24 cellular contexts compared by ENCODE assay signal in genomic region chr10:34351161-34351560, GRCh38.
DNase-seq lines count a peak whose midpoint lies in the region; ATAC-seq, FAIRE-seq and TF ChIP-seq lines count a peak whose summit lies in the region.
"Had no signal": no experiment of that assay in that cellular context is flagged by ENCODE, and none has a peak within 500 bp of the region (broad histone marks: within the 10 kb centered on the region; RNA-seq: fewer than 3 reads in every experiment).

No MANE protein-coding gene starts in this region.

- H3K18ac ChIP-seq in trophoblast cell (ENCODE audit: low read length), result no peak overlapping the region

- no CpG with 5 or more reads among the region's 3 CpGs for WGBS in trophoblast cell (ENCODE audit: extremely low coverage, insufficient coverage, insufficient read length)

- H3K27ac ChIP-seq in A673 (ENCODE audit: low read depth, low read length, poor library complexity, severe bottlenecking) (peak overlapping the region; percentile 1), endothelial cell of umbilical vein (ENCODE audit: insufficient read depth, low read depth, low read length) (no peak overlapping the region), trophoblast cell (ENCODE audit: low read depth, low read length) (no peak overlapping the region)
- H3K27ac ChIP-seq: BLaER1 treated with 17β-estradiol and CSF1 and Interleukin-3, amounts not matched to agents 10 nM and 100 nM; PC-9 had no signal

- H2AK5ac ChIP-seq in trophoblast cell (ENCODE audit: low read length), result no peak overlapping the region

- intact Hi-C loops in A673 (cut with micrococcal nuclease; ENCODE audit: unreplicated experiment), result no loop called here
- intact Hi-C loops in endothelial cell of umbilical vein (cut with micrococcal nuclease), result no loop called here

- no peak for FAIRE-seq in endothelial cell of umbilical vein (lab: Jason Lieb, UNC)
- FAIRE-seq: D721Med, G401.6, GM12891, GM18507, K562 had no signal

- peak; percentile 83 for ATAC-seq in SK-N-SH treated with all-trans-retinoic acid at 6 μM for 48 hours
- ATAC-seq: GM23338, K562 had no signal

- H3K79me2 ChIP-seq in endothelial cell of umbilical vein (ENCODE audit: control insufficient read depth, insufficient read depth, low read length), result no peaks in the 10 kb centered on the region
- H3K79me2 ChIP-seq in trophoblast cell (ENCODE audit: control insufficient read depth, insufficient read depth, low read length, poor library complexity), result no peaks in the 10 kb centered on the region

- H3K4me1 Mint-ChIP-seq in immature natural killer cell, result peaks cover 17 to 22% of the 10 kb centered on the region in 2 donors
- H3K4me1 Mint-ChIP-seq: CD8-positive, alpha-beta memory T cell had no signal

- H3K9me3 ChIP-seq in A673 (ENCODE audit: low read depth, low read length, poor library complexity, severe bottlenecking) (peaks cover 6% of the 10 kb centered on the region), endothelial cell of umbilical vein (replicated peaks; ENCODE audit: control insufficient read depth, insufficient read depth, low read length) (no peaks in the 10 kb centered on the region), trophoblast cell (ENCODE audit: insufficient read depth, low read depth, low read length) (no peaks in the 10 kb centered on the region), MG63 (no peaks in the 10 kb centered on the region)

- H4K12ac ChIP-seq in trophoblast cell (ENCODE audit: low read depth, low read length), result no peak overlapping the region

- H2BK5ac ChIP-seq in trophoblast cell (ENCODE audit: low read depth, low read length, poor library complexity), result no peak overlapping the region

- no peak for TF ChIP-seq CTCF in A673 (conservative IDR thresholded peaks at IDR 0.05; ENCODE audit: low read depth, low read length)
- no peak for TF ChIP-seq CTCF in endothelial cell of umbilical vein (IDR thresholded peaks at IDR 0.05; ENCODE audit: extremely low read depth in 1 of 2, insufficient read depth in 1 of 2, low read depth in 1 of 2, low read length in 2 of 2)

- peak; percentile 45 for DNase-seq in A673 (ENCODE audit: low spot score)
- DNase-seq in endothelial cell of umbilical vein (ENCODE audit: low read depth, low spot score), result peak; percentile 57
- DNase-seq in immature natural killer cell, result no peak
- DNase-seq in mucosa of gallbladder (ENCODE audit: low spot score), result no peak
- DNase-seq in trophoblast cell, result no peak
- no peak for DNase-seq in MG63
- DNase-seq in GM03348 (ENCODE audit: low spot score), result no peak
- DNase-seq: 8988T; CD8-positive, alpha-beta memory T cell; DMS79; NCI-H1436 treated with DMSO at 0.1 percent for 48 hours; NCI-H2029 treated with DMSO at 0.1 percent for 48 hours; NCI-H2171 treated with DMSO at 0.1 percent for 48 hours; NCI-H446 treated with DMSO at 0.1 percent for 48 hours; NCI-H748 treated with DMSO at 0.1 percent for 48 hours; PC-9 had no signal

- POLR2A ChIA-PET in A673 (lab: Charles Lee; ENCODE audit: low non-redundant PET) (no interaction called here), endothelial cell of umbilical vein (lab: Charles Lee) (no interaction called here)

- H4K91ac ChIP-seq in trophoblast cell (ENCODE audit: low read depth, low read length), result no peak overlapping the region

- no peaks in the 10 kb centered on the region for H3K9me1 ChIP-seq in endothelial cell of umbilical vein (replicated peaks; ENCODE audit: control insufficient read depth, extremely low read depth, insufficient read depth, low read length)

- peaks cover 14% of the 10 kb centered on the region for H3K4me1 ChIP-seq in A673 (ENCODE audit: insufficient read depth, low read length, poor library complexity, severe bottlenecking)
- H3K4me1 ChIP-seq in endothelial cell of umbilical vein (ENCODE audit: control insufficient read depth, extremely low read depth, insufficient read depth, low read length), result peaks cover 4% of the 10 kb centered on the region
- no peaks in the 10 kb centered on the region for H3K4me1 ChIP-seq in trophoblast cell (ENCODE audit: control insufficient read depth in 1 of 2, insufficient read depth in 2 of 2, low read length in 2 of 2)

- no peaks in the 10 kb centered on the region for H3K27me3 ChIP-seq in A673 (replicated peaks; ENCODE audit: insufficient read depth, low read depth, low read length, poor library complexity)
- no peaks in the 10 kb centered on the region for H3K27me3 ChIP-seq in endothelial cell of umbilical vein (ENCODE audit: control insufficient read depth in 2 of 2, insufficient read depth in 2 of 2, low read length in 2 of 2)
- H3K27me3 ChIP-seq in trophoblast cell (ENCODE audit: insufficient read depth, low read length), result no peaks in the 10 kb centered on the region
- H3K27me3 ChIP-seq in MG63, result no peaks in the 10 kb centered on the region
- H3K27me3 ChIP-seq: BLaER1 treated with 17β-estradiol and CSF1 and Interleukin-3, amounts not matched to agents 10 nM and 100 nM had no signal

- no peaks in the 10 kb centered on the region for H4K20me1 ChIP-seq in endothelial cell of umbilical vein (replicated peaks; ENCODE audit: control insufficient read depth, extremely low read depth, insufficient read depth, low read length)
- H4K20me1 ChIP-seq: BLaER1 treated with 17β-estradiol and CSF1 and Interleukin-3, amounts not matched to agents 10 nM and 100 nM had no signal

- H3K4me2 ChIP-seq in endothelial cell of umbilical vein (ENCODE audit: insufficient read depth, low read length) (no peak overlapping the region), trophoblast cell (ENCODE audit: low read length) (no peak overlapping the region)
- H3K4me2 ChIP-seq: BLaER1 treated with 17β-estradiol and CSF1 and Interleukin-3, amounts not matched to agents 10 nM and 100 nM; GM23338; PC-9 had no signal

- peaks cover 4 to 10% (median 5%) of the 10 kb centered on the region in 3 donors for H3K27me3 Mint-ChIP-seq in immature natural killer cell (ENCODE audit: low read depth in 3 of 3)
- H3K27me3 Mint-ChIP-seq: CD8-positive, alpha-beta memory T cell had no signal

- H3K9me3 Mint-ChIP-seq in immature natural killer cell, result no peaks in the 10 kb centered on the region

- H3K27ac Mint-ChIP-seq in immature natural killer cell, result peak overlapping the region in 4 of 6 donors; percentile 17 to 87 (median 70)
- H3K27ac Mint-ChIP-seq: CD8-positive, alpha-beta memory T cell; GM23338 had no signal

- H3K36me3 ChIP-seq in A673 (ENCODE audit: insufficient read depth, low read length, poor library complexity, severe bottlenecking) (no peaks in the 10 kb centered on the region), endothelial cell of umbilical vein (ENCODE audit: control insufficient read depth in 2 of 2, extremely low read depth in 1 of 2, insufficient read depth in 2 of 2, low read length in 2 of 2) (no peaks in the 10 kb centered on the region), trophoblast cell (ENCODE audit: control insufficient read depth in 1 of 2, insufficient read depth in 2 of 2, low read length in 2 of 2) (no peaks in the 10 kb centered on the region), MG63 (no peaks in the 10 kb centered on the region; the same call in 1 of the 2 replicates)

- H3K4me3 ChIP-seq in A673 (ENCODE audit: low read depth, low read length, poor library complexity, severe bottlenecking) (no peak overlapping the region), endothelial cell of umbilical vein (replicated peaks in 1 of 3; ENCODE audit: insufficient read depth in 1 of 3, low read depth in 1 of 3, low read length in 3 of 3) (no peak overlapping the region), trophoblast cell (ENCODE audit: low read depth, low read length) (no peak overlapping the region), MG63 (no peak overlapping the region)
- H3K4me3 ChIP-seq: BLaER1 treated with 17β-estradiol and CSF1 and Interleukin-3, amounts not matched to agents 10 nM and 100 nM; GM23338; K562; PC-9 had no signal

- H3K9ac ChIP-seq in endothelial cell of umbilical vein (replicated peaks; ENCODE audit: extremely low read depth, insufficient read depth, low read length), result no peak overlapping the region
- no peak overlapping the region for H3K9ac ChIP-seq in trophoblast cell (ENCODE audit: low read length)
- H3K9ac ChIP-seq: BLaER1 treated with 17β-estradiol and CSF1 and Interleukin-3, amounts not matched to agents 10 nM and 100 nM had no signal

- BruUV-seq in A673 (replicated peaks; lab: Mats Ljungman, UMichigan) (no TSS peak), endothelial cell of umbilical vein (replicated peaks; lab: Mats Ljungman, UMichigan) (no TSS peak)

- no peak overlapping the region for H3K14ac ChIP-seq in trophoblast cell (ENCODE audit: low read length)

- H2BK12ac ChIP-seq in trophoblast cell (ENCODE audit: low read length), result no peak overlapping the region

- no peak for TF ChIP-seq POLR2A in endothelial cell of umbilical vein (IDR thresholded peaks at IDR 0.05; ENCODE audit: low read depth, low read length)

- no peaks in the 10 kb centered on the region for H3K36me3 Mint-ChIP-seq in immature natural killer cell
- H3K36me3 Mint-ChIP-seq: CD8-positive, alpha-beta memory T cell had no signal

- H3K79me1 ChIP-seq in trophoblast cell (ENCODE audit: low read length), result no peaks in the 10 kb centered on the region

- no peak overlapping the region for H2BK120ac ChIP-seq in trophoblast cell (ENCODE audit: insufficient read depth, low read length, poor library complexity)

- dilution Hi-C loops in endothelial cell of umbilical vein (cut with MboI; ENCODE audit: extremely low pct_ligation_motif_present, low sequenced_read_pairs), result no loop called here

- no peak overlapping the region for H4K8ac ChIP-seq in trophoblast cell (ENCODE audit: low read depth, low read length)

- no peak overlapping the region for H3K23ac ChIP-seq in trophoblast cell (ENCODE audit: low read length)

- CTCF ChIA-PET in A673 (lab: Charles Lee), result no interaction called here
- CTCF ChIA-PET in endothelial cell of umbilical vein (lab: Charles Lee), result no interaction called here

- H2AFZ ChIP-seq in endothelial cell of umbilical vein (ENCODE audit: low read depth, low read length), result no peak overlapping the region
- H2AFZ ChIP-seq in trophoblast cell (ENCODE audit: insufficient read depth, low read length, poor library complexity), result no peak overlapping the region
- H2AFZ ChIP-seq: GM23338, PC-9 had no signal

- no peak overlapping the region for H3K4ac ChIP-seq in trophoblast cell (ENCODE audit: low read depth, low read length)

- no peak overlapping the region for H3K4me3 Mint-ChIP-seq in immature natural killer cell
- H3K4me3 Mint-ChIP-seq: CD8-positive, alpha-beta memory T cell; GM23338 had no signal

TF ChIP-seq in SK-N-SH treated with all-trans-retinoic acid at 6 μM for 48 hours, 23 proteins besides CTCF, POLR2A, EP300 and RAD21:
- TF ChIP-seq ISL1 (CRISPR knock-in tag; IDR thresholded peaks at IDR 0.05), result peak; percentile 78
- no peak for TF ChIP-seq OSR1 (CRISPR knock-in tag; IDR thresholded peaks at IDR 0.05)

TF ChIP-seq in endothelial cell of umbilical vein, 7 proteins besides CTCF, POLR2A, EP300 and RAD21 (continues in another document):
- TF ChIP-seq MAX (IDR thresholded peaks at IDR 0.05; ENCODE audit: insufficient read depth, insufficient read length) (no peak), JUN (IDR thresholded peaks at IDR 0.05; ENCODE audit: borderline replicate concordance, insufficient read depth, insufficient read length, low read depth) (peak; percentile 26), MYC (IDR thresholded peaks at IDR 0.05; ENCODE audit: low read depth, low read length) (no peak)

Comparison
In these comparisons a context has a peak if more than half of its experiments do, and no peak if none do; other contexts are left out.
1. DNase-seq: peak in A673 (single experiment) and endothelial cell of umbilical vein (single experiment); none in immature natural killer cell (0 of 3), mucosa of gallbladder (single experiment), trophoblast cell (0 of 2), MG63 (single experiment) and GM03348 (single experiment).